ENCODE assay signal across 14 cellular contexts in genomic region chr7:64602518-64602917, GRCh38.
"Had no signal": no experiment of that assay in that cellular context is flagged by ENCODE, and none has a peak within 500 bp of the region (broad histone marks: within the 10 kb centered on the region; RNA-seq: fewer than 3 reads in every experiment).

No MANE protein-coding gene starts in this region.

- H3K4me3 Mint-ChIP-seq: activated CD8-positive, alpha-beta T cell treated with anti-CD3 and anti-CD28 coated beads for 36 hours; activated naive CD8-positive, alpha-beta T cell; WTC11 had no signal

- H3K27me3 ChIP-seq: right lobe of liver, upper lobe of right lung had no signal

- H3K4me1 Mint-ChIP-seq: WTC11 had no signal

- H3K9me3 Mint-ChIP-seq: activated CD8-positive, alpha-beta T cell treated with anti-CD3 and anti-CD28 coated beads for 36 hours had no signal

- H3K4me3 ChIP-seq: prostate gland, right lobe of liver, thoracic aorta, upper lobe of right lung had no signal

- H3K36me3 ChIP-seq: prostate gland, right lobe of liver, thoracic aorta, upper lobe of right lung had no signal

- H3K27me3 Mint-ChIP-seq: activated CD8-positive, alpha-beta T cell treated with anti-CD3 and anti-CD28 coated beads for 36 hours; activated naive CD8-positive, alpha-beta T cell had no signal

- H3K4me1 ChIP-seq: prostate gland, upper lobe of right lung had no signal

- FAIRE-seq: bronchial epithelial cell had no signal

- DNase-seq: activated CD4-positive, alpha-beta T cell treated with anti-CD3 and anti-CD28 coated beads for 4 hours; activated CD8-positive, alpha-beta T cell treated with anti-CD3 and anti-CD28 coated beads for 36 hours; activated gamma-delta T cell treated with Interleukin-2 at 50 U/mL for 16 hours; activated T-cell treated with anti-CD3 and anti-CD28 coated beads, Interleukin-2, amount 50 U/mL, for 48 hours; kidney glomerular epithelial cell; right lobe of liver; stimulated activated CD4-positive, alpha-beta T cell treated with anti-CD3 and anti-CD28 coated beads, Interleukin-1b, Interleukin-23, amount 100 ng/mL, for 48 hours; T-helper 2 cell; upper lobe of right lung had no signal

- ATAC-seq: activated CD8-positive, alpha-beta T cell treated with anti-CD3 and anti-CD28 coated beads for 36 hours; right lobe of liver; upper lobe of right lung; WTC11 had no signal

- H3K36me3 Mint-ChIP-seq: activated naive CD8-positive, alpha-beta T cell had no signal

- H3K9me3 ChIP-seq: prostate gland, right lobe of liver, thoracic aorta, upper lobe of right lung had no signal

- H3K27ac Mint-ChIP-seq: activated CD8-positive, alpha-beta T cell treated with anti-CD3 and anti-CD28 coated beads for 36 hours; activated naive CD8-positive, alpha-beta T cell; WTC11 had no signal

- H3K27ac ChIP-seq: prostate gland, right lobe of liver, thoracic aorta, upper lobe of right lung had no signal
